In the genomic region with DNA sequence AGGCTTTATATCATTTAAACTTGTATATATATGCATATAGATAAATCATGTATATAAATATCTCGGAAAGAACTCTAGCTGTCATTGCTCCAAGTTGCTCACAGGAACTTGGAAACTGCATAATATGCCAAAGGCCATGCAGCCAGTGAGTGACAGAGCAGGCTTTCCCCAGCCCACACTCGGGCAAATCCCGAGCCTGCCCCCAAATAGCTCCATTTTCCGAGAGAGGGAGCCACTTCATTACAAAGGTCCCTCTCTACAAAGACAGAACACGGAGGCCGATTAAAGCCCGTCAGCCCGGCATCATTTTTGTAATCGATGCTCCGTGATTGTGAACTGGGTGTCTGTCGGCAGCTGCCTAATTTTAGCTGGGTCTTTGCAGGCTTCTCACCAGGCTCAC, we compare ENCODE assay signal across 17 cellular contexts.
"Had no signal": no experiment of that assay in that cellular context is flagged by ENCODE, and none has a peak within 500 bp of the region (broad histone marks: within the 10 kb centered on the region; RNA-seq: fewer than 3 reads in every experiment).

No MANE protein-coding gene starts in this region.

- H3K27ac Mint-ChIP-seq: activated CD4-positive, alpha-beta T cell treated with anti-CD3 and anti-CD28 coated beads, Interleukin-2, amount 10 ng/mL, durations not matched to agents 7 days and 5 days; activated naive CD8-positive, alpha-beta T cell treated with anti-CD3 and anti-CD28 coated beads for 36 hours; dendritic cell treated with granulocyte-macrophage colony-stimulating factor and Interleukin-4, amounts not matched to agents 40 ng/mL and 50 ng/mL, for 4 days; effector memory CD8-positive, alpha-beta T cell; nephron had no signal

- H3K27me3 ChIP-seq: brain microvascular endothelial cell, testis had no signal

- H3K9me3 ChIP-seq: testis, upper lobe of right lung had no signal

- H3K36me3 Mint-ChIP-seq: activated naive CD8-positive, alpha-beta T cell treated with anti-CD3 and anti-CD28 coated beads for 36 hours had no signal

- H3K4me1 Mint-ChIP-seq: activated CD4-positive, alpha-beta T cell treated with anti-CD3 and anti-CD28 coated beads, Interleukin-2, amount 10 ng/mL, durations not matched to agents 7 days and 5 days; activated naive CD8-positive, alpha-beta T cell treated with anti-CD3 and anti-CD28 coated beads for 36 hours; stimulated activated naive CD8-positive, alpha-beta T cell treated with anti-CD3 and anti-CD28 coated beads, Interleukin-15, amount 100 ng/mL, for 72 hours had no signal

- H3K27ac ChIP-seq: brain microvascular endothelial cell, testis, upper lobe of right lung had no signal

- H3K4me1 ChIP-seq: testis, upper lobe of right lung had no signal

- DNase-seq: activated CD4-positive, alpha-beta T cell treated with anti-CD3 and anti-CD28 coated beads, Interleukin-2, amount 10 ng/mL, durations not matched to agents 7 days and 5 days; activated CD4-positive, CD25-positive, alpha-beta regulatory T cell; activated effector memory CD4-positive, alpha-beta T cell treated with anti-CD3 and anti-CD28 coated beads, Interleukin-2, amount 50 U/mL, for 16 hours; activated naive CD8-positive, alpha-beta T cell treated with anti-CD3 and anti-CD28 coated beads for 36 hours; activated T-cell treated with anti-CD3 and anti-CD28 coated beads, Interleukin-2, amount 50 U/mL, for 1 hour; brain microvascular endothelial cell; cerebellar nuclear complex; effector memory CD8-positive, alpha-beta T cell; erythroblast; mesenchymal stem cell; stimulated activated CD4-positive, alpha-beta T cell treated with anti-CD3 and anti-CD28 coated beads, Interleukin-4, amount 100 ng/mL, for 24 hours; stimulated activated naive CD8-positive, alpha-beta T cell treated with anti-CD3 and anti-CD28 coated beads, Interleukin-15, amount 100 ng/mL, for 72 hours; T-helper 2 cell; upper lobe of right lung had no signal

- ATAC-seq: effector memory CD8-positive, alpha-beta T cell; stimulated activated naive CD8-positive, alpha-beta T cell treated with anti-CD3 and anti-CD28 coated beads, Interleukin-15, amount 100 ng/mL, for 72 hours; upper lobe of right lung had no signal

- H3K4me3 ChIP-seq: testis, upper lobe of right lung had no signal

- H3K36me3 ChIP-seq: brain microvascular endothelial cell, upper lobe of right lung had no signal

- H3K9me3 Mint-ChIP-seq: activated CD4-positive, alpha-beta T cell treated with anti-CD3 and anti-CD28 coated beads, Interleukin-2, amount 10 ng/mL, durations not matched to agents 7 days and 5 days; activated naive CD8-positive, alpha-beta T cell treated with anti-CD3 and anti-CD28 coated beads for 36 hours; dendritic cell treated with granulocyte-macrophage colony-stimulating factor and Interleukin-4, amounts not matched to agents 40 ng/mL and 50 ng/mL, for 4 days; effector memory CD8-positive, alpha-beta T cell; stimulated activated naive CD8-positive, alpha-beta T cell treated with anti-CD3 and anti-CD28 coated beads, Interleukin-15, amount 100 ng/mL, for 72 hours had no signal

- H3K4me3 Mint-ChIP-seq: activated CD4-positive, alpha-beta T cell treated with anti-CD3 and anti-CD28 coated beads, Interleukin-2, amount 10 ng/mL, durations not matched to agents 7 days and 5 days; activated naive CD8-positive, alpha-beta T cell treated with anti-CD3 and anti-CD28 coated beads for 36 hours; dendritic cell treated with granulocyte-macrophage colony-stimulating factor and Interleukin-4, amounts not matched to agents 40 ng/mL and 50 ng/mL, for 4 days; effector memory CD8-positive, alpha-beta T cell; nephron; stimulated activated naive CD8-positive, alpha-beta T cell treated with anti-CD3 and anti-CD28 coated beads, Interleukin-15, amount 100 ng/mL, for 72 hours had no signal
